ENCODE assay signal across 1 cellular context in genomic region chr2:19902272-19902730, GRCh38.
A peak's percentile ranks its signal among the peaks of the same experiment; 100 is the strongest.
TF ChIP-seq lines count a peak whose summit lies in the region.

No MANE protein-coding gene starts in this region.

TF ChIP-seq in HepG2, 621 proteins besides CTCF, POLR2A, EP300 and RAD21 (continued from another document and continues in another):
- TF ChIP-seq ZBED4 (CRISPR knock-in tag; IDR thresholded peaks at IDR 0.05; ENCODE audit: borderline replicate concordance) = no peak
- TF ChIP-seq STAT5B (CRISPR knock-in tag; IDR thresholded peaks at IDR 0.05) = no peak
- TF ChIP-seq PREB (CRISPR knock-in tag; IDR thresholded peaks at IDR 0.05) = no peak
- TF ChIP-seq MXD4 (CRISPR knock-in tag; IDR thresholded peaks at IDR 0.05) = no peak
- TF ChIP-seq NFE2L2 (IDR thresholded peaks at IDR 0.05; ENCODE audit: low read length) = no peak
- no peak for TF ChIP-seq ZNF607 (CRISPR knock-in tag; IDR thresholded peaks at IDR 0.05; ENCODE audit: borderline replicate concordance)
- no peak for TF ChIP-seq ZNF446 (CRISPR knock-in tag; IDR thresholded peaks at IDR 0.05)
- TF ChIP-seq E2F1 (CRISPR knock-in tag; IDR thresholded peaks at IDR 0.05) = no peak
- TF ChIP-seq NKX3-1 (CRISPR knock-in tag; IDR thresholded peaks at IDR 0.05) = no peak
- no peak for TF ChIP-seq ZNF33B (CRISPR knock-in tag; IDR thresholded peaks at IDR 0.05)
- TF ChIP-seq ESRRA (CRISPR knock-in tag; IDR thresholded peaks at IDR 0.05; ENCODE audit: low read depth) = no peak
- TF ChIP-seq ARID4A (CRISPR knock-in tag; IDR thresholded peaks at IDR 0.05; ENCODE audit: borderline replicate concordance) = no peak
- TF ChIP-seq ZNF552 (CRISPR knock-in tag; IDR thresholded peaks at IDR 0.05; ENCODE audit: borderline replicate concordance) = no peak
- no peak for TF ChIP-seq EZH2 (conservative IDR thresholded peaks at IDR 0.05; ENCODE audit: low read depth, low read length)
- no peak for TF ChIP-seq EED (CRISPR knock-in tag; IDR thresholded peaks at IDR 0.05)
- no peak for TF ChIP-seq ARNT (IDR thresholded peaks at IDR 0.05)
- TF ChIP-seq NFATC3 (CRISPR knock-in tag; IDR thresholded peaks at IDR 0.05) = no peak
- TF ChIP-seq ZNF879 (CRISPR knock-in tag; IDR thresholded peaks at IDR 0.05) = peak; percentile 58; the same call in 1 of the 2 replicates
- no peak for TF ChIP-seq TRIM24 (CRISPR knock-in tag; IDR thresholded peaks at IDR 0.05)
- TF ChIP-seq ZNF335 (CRISPR knock-in tag; IDR thresholded peaks at IDR 0.05) = no peak
- peak; percentile 52; the same call in 1 of the 2 replicates for TF ChIP-seq ZNF670 (CRISPR knock-in tag; IDR thresholded peaks at IDR 0.05; ENCODE audit: borderline replicate concordance)
- TF ChIP-seq SNAI1 (CRISPR knock-in tag; IDR thresholded peaks at IDR 0.05; ENCODE audit: borderline replicate concordance) = no peak
- no peak for TF ChIP-seq ZBTB38 (CRISPR knock-in tag; IDR thresholded peaks at IDR 0.05)
- 0 out of 2 replicates have a peak, but pooled peaks have one; percentile 12 for TF ChIP-seq BRF2 (CRISPR knock-in tag; IDR thresholded peaks at IDR 0.05)
- TF ChIP-seq ZNF180 (CRISPR knock-in tag; IDR thresholded peaks at IDR 0.05; ENCODE audit: borderline replicate concordance, low read depth) = no peak
- TF ChIP-seq ZNF407 (CRISPR knock-in tag; IDR thresholded peaks at IDR 0.05; ENCODE audit: not compliant biosample characterization) = no peak
- no peak for TF ChIP-seq ZNF550 (CRISPR knock-in tag; IDR thresholded peaks at IDR 0.05; ENCODE audit: borderline replicate concordance)
- TF ChIP-seq ZNF709 (CRISPR knock-in tag; IDR thresholded peaks at IDR 0.05) = no peak
- TF ChIP-seq SMARCC2 (IDR thresholded peaks at IDR 0.05) = no peak
- TF ChIP-seq NCOA5 (CRISPR knock-in tag; IDR thresholded peaks at IDR 0.05) = no peak
- TF ChIP-seq TCF12 (IDR thresholded peaks at IDR 0.05) = no peak
- TF ChIP-seq TCF12 (CRISPR knock-in tag; IDR thresholded peaks at IDR 0.05) = no peak
- TF ChIP-seq DR1 (CRISPR knock-in tag; IDR thresholded peaks at IDR 0.05) = no peak
- no peak for TF ChIP-seq HNF4G (IDR thresholded peaks at IDR 0.05; ENCODE audit: borderline replicate concordance, low read depth, low read length)
- TF ChIP-seq HNF4G (CRISPR knock-in tag; IDR thresholded peaks at IDR 0.05; ENCODE audit: borderline replicate concordance, low read depth) = no peak
- no peak for TF ChIP-seq ZFP41 (CRISPR knock-in tag; IDR thresholded peaks at IDR 0.05; ENCODE audit: borderline replicate concordance)
- TF ChIP-seq ZBTB1 (CRISPR knock-in tag; IDR thresholded peaks at IDR 0.05; ENCODE audit: borderline replicate concordance) = no peak
- no peak for TF ChIP-seq BRD4 (CRISPR knock-in tag; IDR thresholded peaks at IDR 0.05)
- no peak for TF ChIP-seq FOXP1 (IDR thresholded peaks at IDR 0.05)
- no peak for TF ChIP-seq FOXP1 (CRISPR knock-in tag; IDR thresholded peaks at IDR 0.05)
- no peak for TF ChIP-seq FOXC1 (CRISPR knock-in tag; IDR thresholded peaks at IDR 0.05; ENCODE audit: borderline replicate concordance)
- no peak for TF ChIP-seq ZFP37 (CRISPR knock-in tag; IDR thresholded peaks at IDR 0.05; ENCODE audit: borderline replicate concordance)
- TF ChIP-seq HMG20A (CRISPR knock-in tag; IDR thresholded peaks at IDR 0.05; ENCODE audit: borderline replicate concordance) = no peak; the same call in 1 of the 2 replicates
- TF ChIP-seq PAF1 (CRISPR knock-in tag; IDR thresholded peaks at IDR 0.05) = no peak
- no peak for TF ChIP-seq GATAD2A (CRISPR knock-in tag; IDR thresholded peaks at IDR 0.05)
- TF ChIP-seq CBX2 (IDR thresholded peaks at IDR 0.05; ENCODE audit: low read depth, low read length) = no peak
- TF ChIP-seq CBX2 (CRISPR knock-in tag; IDR thresholded peaks at IDR 0.05; ENCODE audit: low read depth) = no peak
- TF ChIP-seq ISL2 (CRISPR knock-in tag; IDR thresholded peaks at IDR 0.05) = no peak
